Comparison of ENCODE assay signal across 24 cellular contexts in the genomic region with DNA sequence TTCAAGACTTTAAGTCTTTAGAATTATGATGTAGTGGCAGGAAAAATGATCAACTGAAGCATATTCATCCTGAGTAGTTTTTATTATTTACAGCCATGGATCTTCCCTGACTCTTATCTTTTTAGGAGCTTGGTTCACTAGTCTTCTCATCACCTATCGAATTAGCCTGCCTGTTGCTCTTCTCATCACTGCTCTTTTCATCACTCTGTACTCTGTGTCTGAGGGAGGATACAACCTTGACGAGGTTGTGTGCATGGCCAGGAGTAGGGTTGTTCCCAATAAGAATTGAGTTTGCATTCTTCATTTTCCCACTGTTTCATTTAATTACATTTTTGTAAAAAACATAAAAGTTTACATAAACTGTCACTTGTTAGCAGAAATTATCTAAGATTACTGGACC.
"Had no signal": no experiment of that assay in that cellular context is flagged by ENCODE, and none has a peak within 500 bp of the region (broad histone marks: within the 10 kb centered on the region; RNA-seq: fewer than 3 reads in every experiment).

No MANE protein-coding gene starts in this region.

- H3K27ac Mint-ChIP-seq: activated B cell treated with CpG ODN at 0.5 μM for 24 hours; activated CD4-positive, alpha-beta T cell treated with anti-CD3 and anti-CD28 coated beads, Interleukin-2, amount 10 ng/mL, durations not matched to agents 24 days and 14 days; activated CD8-positive, alpha-beta memory T cell treated with anti-CD3 and anti-CD28 coated beads, Interleukin-2, amount 10 ng/mL, durations not matched to agents 7 days and 5 days; activated naive CD4-positive, alpha-beta T cell treated with anti-CD3 and anti-CD28 coated beads, Interleukin-2, amount 50 U/mL, for 24 hours; activated T-cell treated with anti-CD3 and anti-CD28 coated beads, Interleukin-2, amount 50 U/mL, for 24 hours; activated T-helper 1 cell treated with anti-CD3 and anti-CD28 coated beads, Interleukin-12 subunit alpha, Interleukin-12 subunit beta, Interleukin-2, Interleukin-4 antibody, amounts not matched to agents 30 ng/mL and 10 ng/mL and 1 ng/mL, durations not matched to agents 14 hours and 24 hours and 36 hours; T-cell had no signal

- H3K4me1 ChIP-seq: body of pancreas, Peyer's patch had no signal

- H3K4me3 Mint-ChIP-seq: activated B cell treated with CpG ODN at 0.5 μM for 24 hours; activated CD4-positive, alpha-beta T cell treated with anti-CD3 and anti-CD28 coated beads, Interleukin-2, amount 10 ng/mL, durations not matched to agents 24 days and 14 days; activated CD8-positive, alpha-beta memory T cell treated with anti-CD3 and anti-CD28 coated beads, Interleukin-2, amount 10 ng/mL, durations not matched to agents 7 days and 5 days; activated naive CD4-positive, alpha-beta T cell treated with anti-CD3 and anti-CD28 coated beads, Interleukin-2, amount 50 U/mL, for 24 hours; activated T-cell treated with anti-CD3 and anti-CD28 coated beads, Interleukin-2, amount 50 U/mL, for 24 hours; activated T-helper 1 cell treated with anti-CD3 and anti-CD28 coated beads, Interleukin-12 subunit alpha, Interleukin-12 subunit beta, Interleukin-2, Interleukin-4 antibody, amounts not matched to agents 30 ng/mL and 10 ng/mL and 1 ng/mL, durations not matched to agents 14 hours and 24 hours and 36 hours; T-cell had no signal

- H3K36me3 ChIP-seq: Peyer's patch had no signal

- H3K36me3 Mint-ChIP-seq: activated CD8-positive, alpha-beta memory T cell treated with anti-CD3 and anti-CD28 coated beads, Interleukin-2, amount 10 ng/mL, durations not matched to agents 7 days and 5 days; activated naive CD4-positive, alpha-beta T cell treated with anti-CD3 and anti-CD28 coated beads, Interleukin-2, amount 50 U/mL, for 24 hours had no signal

- H3K27ac ChIP-seq: body of pancreas, Peyer's patch had no signal

- H3K9me3 Mint-ChIP-seq: activated T-helper 1 cell treated with anti-CD3 and anti-CD28 coated beads, Interleukin-12 subunit alpha, Interleukin-12 subunit beta, Interleukin-2, Interleukin-4 antibody, amounts not matched to agents 30 ng/mL and 10 ng/mL and 1 ng/mL, durations not matched to agents 14 hours and 24 hours and 36 hours had no signal

- ATAC-seq: activated CD8-positive, alpha-beta memory T cell treated with anti-CD3 and anti-CD28 coated beads, Interleukin-2, amount 10 ng/mL, durations not matched to agents 7 days and 5 days; body of pancreas; K562; T-cell had no signal

- H3K27me3 ChIP-seq: body of pancreas, Peyer's patch had no signal

- DNase-seq: activated B cell treated with CpG ODN at 0.5 μM for 24 hours; activated CD4-positive, alpha-beta T cell treated with anti-CD3 and anti-CD28 coated beads for 1 hour; activated CD4-positive, alpha-beta T cell treated with anti-CD3 and anti-CD28 coated beads, Interleukin-2, amount 10 ng/mL, durations not matched to agents 24 days and 14 days; activated CD4-positive, alpha-beta T cell treated with anti-CD3 and anti-CD28 coated beads, Interleukin-2, amount 50 U/mL, for 48 hours; activated CD8-positive, alpha-beta memory T cell treated with anti-CD3 and anti-CD28 coated beads, Interleukin-2, amount 10 ng/mL, durations not matched to agents 7 days and 5 days; activated effector memory CD4-positive, alpha-beta T cell treated with Interleukin-2 at 50 U/mL for 16 hours; activated naive CD4-positive, alpha-beta T cell; activated T-cell treated with anti-CD3 and anti-CD28 coated beads, Interleukin-2, amount 50 U/mL, for 24 hours; aorta; body of pancreas; central memory CD4-positive, alpha-beta T cell; Karpas-422; NCI-H1436 treated with DMSO at 0.1 percent for 48 hours; NCI-H187; NCI-H510A; NK-92 treated with Interleukin-12 subunit alpha and Interleukin-12 subunit beta, amount 100 ng/mL, for 24 hours; OCI-M1; Peyer's patch; SIG-M5; T-cell; T-helper 2 cell had no signal

- H3K4me3 ChIP-seq: body of pancreas, K562, Peyer's patch had no signal

- H3K27me3 Mint-ChIP-seq: activated CD4-positive, alpha-beta T cell treated with anti-CD3 and anti-CD28 coated beads, Interleukin-2, amount 10 ng/mL, durations not matched to agents 24 days and 14 days; activated CD8-positive, alpha-beta memory T cell treated with anti-CD3 and anti-CD28 coated beads, Interleukin-2, amount 10 ng/mL, durations not matched to agents 7 days and 5 days; activated naive CD4-positive, alpha-beta T cell treated with anti-CD3 and anti-CD28 coated beads, Interleukin-2, amount 50 U/mL, for 24 hours; activated T-cell treated with anti-CD3 and anti-CD28 coated beads, Interleukin-2, amount 50 U/mL, for 24 hours; T-cell had no signal

- H3K9me3 ChIP-seq: body of pancreas, Peyer's patch had no signal

- H3K4me1 Mint-ChIP-seq: activated B cell treated with CpG ODN at 0.5 μM for 24 hours; activated CD4-positive, alpha-beta T cell treated with anti-CD3 and anti-CD28 coated beads, Interleukin-2, amount 10 ng/mL, durations not matched to agents 24 days and 14 days; activated CD8-positive, alpha-beta memory T cell treated with anti-CD3 and anti-CD28 coated beads, Interleukin-2, amount 10 ng/mL, durations not matched to agents 7 days and 5 days; activated naive CD4-positive, alpha-beta T cell treated with anti-CD3 and anti-CD28 coated beads, Interleukin-2, amount 50 U/mL, for 24 hours; T-cell had no signal
